ENCODE assay signal across 8 cellular contexts in the genomic region with DNA sequence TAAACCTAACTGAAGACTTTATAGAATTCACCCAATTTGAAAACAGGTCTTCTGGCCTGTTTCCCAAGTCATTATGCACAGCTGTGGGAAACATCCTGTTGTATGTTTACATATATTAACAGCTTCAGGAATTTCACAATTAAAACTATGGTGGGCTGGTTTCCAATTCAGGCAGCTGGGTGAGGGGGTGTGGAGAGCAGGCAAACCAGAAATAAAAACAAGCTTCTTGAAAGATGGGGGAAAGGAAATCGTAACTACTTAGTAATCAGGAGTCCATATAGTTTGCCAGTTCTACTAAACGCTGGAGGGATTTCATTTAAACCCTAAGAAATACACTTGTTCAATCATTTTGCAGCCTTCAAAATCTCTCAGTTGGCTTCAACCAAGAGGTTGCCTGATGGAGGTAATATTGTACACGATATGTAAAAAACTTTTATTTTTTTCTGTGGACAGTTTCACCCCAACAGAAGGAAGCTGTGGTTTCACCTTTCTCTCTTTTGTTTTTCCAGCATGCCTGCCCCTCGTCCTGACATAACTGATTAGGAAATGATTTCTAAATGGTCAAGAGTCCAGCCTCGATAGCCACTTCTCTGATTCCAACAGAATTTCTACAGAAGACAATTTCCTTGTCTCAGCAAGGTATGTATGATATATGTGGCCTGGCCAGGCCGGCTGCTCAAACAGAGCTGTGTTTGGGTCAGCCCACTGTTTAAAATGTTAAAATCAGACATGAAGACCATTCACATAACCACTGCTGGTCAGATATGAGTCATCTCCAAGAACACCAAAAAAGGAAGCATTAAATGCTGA. TPM values are rescaled to one million over a fixed set of nuclear protein-coding genes. Genes with fewer than 3 reads are reported as not detected.
DNase-seq lines count a peak whose midpoint lies in the region; ATAC-seq and TF ChIP-seq lines count a peak whose summit lies in the region.

No MANE protein-coding gene starts in this region.

- H2AFZ ChIP-seq in parathyroid adenoma (no peak overlapping the region), MM.1S (ENCODE audit: low read length) (no peak overlapping the region)

- H3K79me2 ChIP-seq in parathyroid adenoma (no peaks in the 10 kb centered on the region), MM.1S (ENCODE audit: low read length) (no peaks in the 10 kb centered on the region)

- no peaks in the 10 kb centered on the region for H4K20me1 ChIP-seq in MM.1S (ENCODE audit: insufficient read depth, low read length)

- H3K27ac ChIP-seq in parathyroid adenoma, result peak overlapping the region; percentile 33
- H3K27ac ChIP-seq in MM.1S (ENCODE audit: low read length), result no peak overlapping the region

- H3K36me3 ChIP-seq in parathyroid adenoma (ENCODE audit: control insufficient read depth, insufficient read depth, low read length) (no peaks in the 10 kb centered on the region), MM.1S (replicated peaks; ENCODE audit: insufficient read depth, low read length) (no peaks in the 10 kb centered on the region)

- no peaks in the 10 kb centered on the region for H3K27me3 ChIP-seq in parathyroid adenoma (ENCODE audit: control insufficient read depth, insufficient read depth, low read length)
- H3K27me3 ChIP-seq in MM.1S (replicated peaks; ENCODE audit: insufficient read depth, low read length), result no peaks in the 10 kb centered on the region

- H3K9me3 ChIP-seq in parathyroid adenoma (ENCODE audit: control insufficient read depth, low read length), result no peaks in the 10 kb centered on the region
- H3K9me3 ChIP-seq in MM.1S (replicated peaks; ENCODE audit: insufficient read depth, low read length), result no peaks in the 10 kb centered on the region

- H3K4me1 ChIP-seq in parathyroid adenoma (peaks cover 13% of the 10 kb centered on the region), MM.1S (ENCODE audit: low read length) (no peaks in the 10 kb centered on the region)

- H3F3A ChIP-seq in MM.1S (ENCODE audit: insufficient read depth, low read length), result no peaks in the 10 kb centered on the region

- peak; percentile 11 for DNase-seq in CMK (ENCODE audit: low read depth)
- DNase-seq in NCI-H146 treated with DMSO at 0.1 percent for 48 hours (lab: John Stamatoyannopoulos, UW; ENCODE audit: unreplicated experiment), result peak; percentile 69
- DNase-seq in dermis blood vessel endothelial cell, result peak; percentile 95
- DNase-seq in activated effector memory CD4-positive, alpha-beta T cell treated with anti-CD3 and anti-CD28 coated beads, Interleukin-2, amount 50 U/mL, for 16 hours, result no peak
- no peak for DNase-seq in NCI-H2107 (lab: John Stamatoyannopoulos, UW)
- no peak for DNase-seq in MM.1S

- TF ChIP-seq CTCF in parathyroid adenoma (IDR thresholded peaks at IDR 0.05), result no peak
- TF ChIP-seq CTCF in MM.1S (IDR thresholded peaks at IDR 0.05; ENCODE audit: low read length), result no peak

- H3K4me2 ChIP-seq in parathyroid adenoma (ENCODE audit: low read length), result no peak overlapping the region
- no peak overlapping the region for H3K4me2 ChIP-seq in MM.1S (ENCODE audit: low read depth, low read length)

- H3K9me2 ChIP-seq in MM.1S (replicated peaks; ENCODE audit: insufficient read depth, low read length), result no peaks in the 10 kb centered on the region

- H3K4me3 ChIP-seq in parathyroid adenoma (ENCODE audit: low read depth, low read length) (no peak overlapping the region), MM.1S (ENCODE audit: low read length) (no peak overlapping the region)

- peak; percentile 68 for ATAC-seq in GM21723 (IDR thresholded peaks at IDR 0.05; ENCODE audit: unreplicated experiment)

- no peak overlapping the region for H3K9ac ChIP-seq in parathyroid adenoma
- H3K9ac ChIP-seq in MM.1S (ENCODE audit: low read length), result no peak overlapping the region

RNA-seq across cellular contexts. Expression of a gene that starts 22.6 kb away (rescaled TPM):
- 51.1 and 72.5 TPM in 2 replicates for total RNA-seq in dermis blood vessel endothelial cell

Comparison
In these comparisons a context has a peak if more than half of its experiments do, and no peak if none do; other contexts are left out.
1. DNase-seq: peak in CMK (single experiment), NCI-H146 treated with DMSO at 0.1 percent for 48 hours (single experiment) and dermis blood vessel endothelial cell (single experiment); none in activated effector memory CD4-positive, alpha-beta T cell treated with anti-CD3 and anti-CD28 coated beads, Interleukin-2, amount 50 U/mL, for 16 hours (single experiment), NCI-H2107 (single experiment) and MM.1S (single experiment).